Comparison of ENCODE assay signal across 16 cellular contexts in genomic region chr10:17431871-17432311, GRCh38. TPM values are rescaled to one million over a fixed set of nuclear protein-coding genes. Genes with fewer than 3 reads are reported as not detected.
DNase-seq lines count a peak whose midpoint lies in the region; FAIRE-seq and TF ChIP-seq lines count a peak whose summit lies in the region.
"Had no signal": no experiment of that assay in that cellular context is flagged by ENCODE, and none has a peak within 500 bp of the region (broad histone marks: within the 10 kb centered on the region; RNA-seq: fewer than 3 reads in every experiment).

No MANE protein-coding gene starts in this region.

- peak overlapping the region; percentile 52 for H3K27ac Mint-ChIP-seq in dendritic cell treated with granulocyte-macrophage colony-stimulating factor and Interleukin-4, amounts not matched to agents 40 ng/mL and 50 ng/mL, for 4 days
- no peak overlapping the region for H3K27ac Mint-ChIP-seq in endothelial cell (ENCODE audit: unreplicated experiment)

- H3K4me3 Mint-ChIP-seq in dendritic cell treated with granulocyte-macrophage colony-stimulating factor and Interleukin-4, amounts not matched to agents 40 ng/mL and 50 ng/mL, for 4 days, result peak overlapping the region; percentile 10
- H3K4me3 Mint-ChIP-seq in endothelial cell (ENCODE audit: unreplicated experiment), result no peak overlapping the region

- H3K9me3 Mint-ChIP-seq in dendritic cell treated with granulocyte-macrophage colony-stimulating factor and Interleukin-4, amounts not matched to agents 40 ng/mL and 50 ng/mL, for 4 days, result peaks cover 15% of the 10 kb centered on the region
- no peaks in the 10 kb centered on the region for H3K9me3 Mint-ChIP-seq in endothelial cell (ENCODE audit: unreplicated experiment)

- peaks cover 37% of the 10 kb centered on the region for H3K4me1 Mint-ChIP-seq in dendritic cell treated with granulocyte-macrophage colony-stimulating factor and Interleukin-4, amounts not matched to agents 40 ng/mL and 50 ng/mL, for 4 days (ENCODE audit: low read depth)
- peaks cover 18% of the 10 kb centered on the region for H3K4me1 Mint-ChIP-seq in endothelial cell (ENCODE audit: unreplicated experiment)

- peak; percentile 35 for DNase-seq in HCEC 1CT
- DNase-seq in RCC 7860 (ENCODE audit: low spot score), result peak; percentile 20
- peak; percentile 20 for DNase-seq in non-pigmented ciliary epithelial cell (ENCODE audit: low read depth)
- no peak for DNase-seq in endothelial cell (ENCODE audit: low spot score)
- no peak for DNase-seq in GF-D8 (lab: John Stamatoyannopoulos, UW)
- no peak for DNase-seq in GM13977 (ENCODE audit: low spot score)
- DNase-seq in epidermal melanocyte (ENCODE audit: insufficient read length, low spot score), result no peak
- DNase-seq: KG1, NCI-H2171 treated with DMSO at 0.1 percent for 48 hours, Peyer's patch, sigmoid colon, thyroid gland, WERI-Rb-1 had no signal

- intact Hi-C loops in dendritic cell treated with granulocyte-macrophage colony-stimulating factor and Interleukin-4, amounts not matched to agents 40 ng/mL and 50 ng/mL, for 4 days (cut with micrococcal nuclease), result no loop called here

- H3K36me3 Mint-ChIP-seq in dendritic cell treated with granulocyte-macrophage colony-stimulating factor and Interleukin-4, amounts not matched to agents 40 ng/mL and 50 ng/mL, for 4 days (ENCODE audit: low read depth), result peaks cover 3% of the 10 kb centered on the region
- no peaks in the 10 kb centered on the region for H3K36me3 Mint-ChIP-seq in endothelial cell (ENCODE audit: low read depth, unreplicated experiment)

- in situ Hi-C loops in GM13977 (cut with MboI; ENCODE audit: low pct_unique_long_range_greater_than_20kb, low sequenced_read_pairs, unreplicated experiment), result loop anchor here (25.0 kb wide), 1 partner anchor 595 kb away; no protein-coding TSS in a partner anchor

- FAIRE-seq in RCC 7860 (lab: Jason Lieb, UNC), result no peak
- FAIRE-seq: endometrium had no signal

- H3K27me3 Mint-ChIP-seq in dendritic cell treated with granulocyte-macrophage colony-stimulating factor and Interleukin-4, amounts not matched to agents 40 ng/mL and 50 ng/mL, for 4 days, result peaks cover 19% of the 10 kb centered on the region
- H3K27me3 Mint-ChIP-seq in endothelial cell (ENCODE audit: unreplicated experiment), result peaks cover 6% of the 10 kb centered on the region

- TF ChIP-seq CTCF in endothelial cell (IDR thresholded peaks at IDR 0.05; ENCODE audit: unreplicated experiment) (no peak), GM13977 (IDR thresholded peaks at IDR 0.05; ENCODE audit: extremely low read depth, insufficient read depth, missing control alignments) (no peak)

RNA-seq across cellular contexts. Expression of gene ST8SIA6, which starts 22.5 kb away (rescaled TPM):
- 1.7 TPM for total RNA-seq in endothelial cell (ENCODE audit: unreplicated experiment)
- total RNA-seq: ascending aorta, Peyer's patch had no signal

Comparison
In these comparisons a context has a peak if more than half of its experiments do, and no peak if none do; other contexts are left out.
1. DNase-seq: peak in HCEC 1CT (single experiment), RCC 7860 (single experiment) and non-pigmented ciliary epithelial cell (single experiment); none in endothelial cell (single experiment), GF-D8 (single experiment), GM13977 (single experiment) and epidermal melanocyte (single experiment).